ENCODE assay signal across 1 cellular context in the genomic region with DNA sequence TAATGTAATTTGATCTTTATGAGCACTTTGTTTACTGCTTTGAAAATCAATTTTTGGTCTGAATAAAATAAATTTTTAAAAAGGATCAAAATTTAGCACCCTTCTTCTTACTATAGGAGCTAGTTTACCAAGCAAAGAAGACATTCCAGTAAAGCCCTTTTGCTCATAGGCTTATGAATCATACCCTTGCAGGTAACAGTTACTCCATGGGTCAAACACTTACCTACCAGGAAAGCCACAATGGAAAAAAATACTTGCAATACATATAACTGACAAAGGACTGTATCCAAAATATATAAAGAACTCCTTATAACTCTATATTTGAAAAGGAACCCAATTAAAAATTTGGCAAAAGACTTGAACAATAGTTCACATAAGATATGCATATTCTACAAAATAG.
TF ChIP-seq lines count a peak whose summit lies in the region.

No MANE protein-coding gene starts in this region.

TF ChIP-seq in A549, 52 proteins besides CTCF, POLR2A, EP300 and RAD21:
- TF ChIP-seq, protein P1, sequence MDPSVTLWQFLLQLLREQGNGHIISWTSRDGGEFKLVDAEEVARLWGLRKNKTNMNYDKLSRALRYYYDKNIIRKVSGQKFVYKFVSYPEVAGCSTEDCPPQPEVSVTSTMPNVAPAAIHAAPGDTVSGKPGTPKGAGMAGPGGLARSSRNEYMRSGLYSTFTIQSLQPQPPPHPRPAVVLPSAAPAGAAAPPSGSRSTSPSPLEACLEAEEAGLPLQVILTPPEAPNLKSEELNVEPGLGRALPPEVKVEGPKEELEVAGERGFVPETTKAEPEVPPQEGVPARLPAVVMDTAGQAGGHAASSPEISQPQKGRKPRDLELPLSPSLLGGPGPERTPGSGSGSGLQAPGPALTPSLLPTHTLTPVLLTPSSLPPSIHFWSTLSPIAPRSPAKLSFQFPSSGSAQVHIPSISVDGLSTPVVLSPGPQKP (IDR thresholded peaks at IDR 0.05; ENCODE audit: low read depth, low read length): no peak
- TF ChIP-seq KDM5A (IDR thresholded peaks at IDR 0.05) (no peak), POLR2AphosphoS2 (conservative IDR thresholded peaks at IDR 0.05; ENCODE audit: low read length) (no peak), HDAC2 (IDR thresholded peaks at IDR 0.05) (no peak), CHD2 (IDR thresholded peaks at IDR 0.05; ENCODE audit: low read length, partially characterized antibody) (no peak), RCOR1 (IDR thresholded peaks at IDR 0.05; ENCODE audit: low read depth, low read length) (no peak), JUNB (IDR thresholded peaks at IDR 0.05) (no peak)
